ENCODE assay signal across 19 cellular contexts in the genomic region with DNA sequence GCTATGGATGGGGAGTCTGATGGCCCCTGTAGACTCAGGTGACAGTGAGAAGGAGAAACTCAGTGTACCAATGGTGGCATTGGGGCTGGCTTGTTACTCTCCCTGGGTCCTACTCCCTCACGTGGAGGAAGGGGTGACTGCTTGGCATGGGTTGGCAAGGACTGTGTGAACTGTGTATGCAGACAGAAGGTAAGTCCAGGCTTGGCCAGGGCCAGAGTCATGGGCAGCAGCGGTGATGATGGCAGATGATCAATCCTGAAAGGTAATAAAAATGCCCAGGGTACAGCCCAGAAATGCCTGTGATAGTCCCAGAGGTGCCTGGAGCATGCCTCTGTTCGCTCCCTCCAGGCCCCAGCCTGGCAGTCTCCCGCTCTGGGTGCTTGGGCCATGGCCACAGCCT.
"Had no signal": no experiment of that assay in that cellular context is flagged by ENCODE, and none has a peak within 500 bp of the region (broad histone marks: within the 10 kb centered on the region; RNA-seq: fewer than 3 reads in every experiment).

No MANE protein-coding gene starts in this region.

- H3K9me3 ChIP-seq: colonic mucosa, esophagus squamous epithelium, left lung, lower lobe of right lung, right atrium auricular region, suprapubic skin, tibial nerve, upper lobe of right lung, vagina had no signal

- H3K4me1 ChIP-seq: colonic mucosa, foreskin keratinocyte had no signal

- H3K27me3 Mint-ChIP-seq: memory B cell had no signal

- H3K27ac Mint-ChIP-seq: immature natural killer cell, memory B cell, nephron had no signal

- H3K4me3 Mint-ChIP-seq: immature natural killer cell, memory B cell, nephron had no signal

- H3K27me3 ChIP-seq: colonic mucosa, esophagus squamous epithelium, left lung, right atrium auricular region, suprapubic skin, tibial nerve, upper lobe of right lung, vagina had no signal

- H3K9me3 Mint-ChIP-seq: immature natural killer cell, memory B cell, nephron had no signal

- H3K36me3 Mint-ChIP-seq: immature natural killer cell, memory B cell had no signal

- ATAC-seq: foreskin keratinocyte, left lung, lower lobe of right lung, upper lobe of right lung had no signal

- H3K36me3 ChIP-seq: colonic mucosa, esophagus squamous epithelium, left lung, lower lobe of right lung, right atrium auricular region, suprapubic skin, tibial nerve, upper lobe of right lung, vagina had no signal

- DNase-seq: colonic mucosa; dermis blood vessel endothelial cell; esophagus squamous epithelium; foreskin keratinocyte; immature natural killer cell; left lung; lower lobe of right lung; midbrain; occipital lobe; small intestine; stimulated activated CD4-positive, alpha-beta T cell treated with anti-CD3 and anti-CD28 coated beads, Interleukin-12 subunit alpha, Interleukin-12 subunit beta, amount 100 ng/mL, for 4 hours; stimulated activated naive CD4-positive, alpha-beta T cell; upper lobe of right lung had no signal

- H3K27ac ChIP-seq: colonic mucosa, esophagus squamous epithelium, foreskin keratinocyte, left lung, lower lobe of right lung, right atrium auricular region, suprapubic skin, tibial nerve, upper lobe of right lung, vagina had no signal

- H3K4me1 Mint-ChIP-seq: immature natural killer cell, memory B cell had no signal

- H3K4me3 ChIP-seq: colonic mucosa, esophagus squamous epithelium, left lung, lower lobe of right lung, right atrium auricular region, suprapubic skin, tibial nerve, upper lobe of right lung, vagina had no signal
